Comparison of ENCODE assay signal across 8 cellular contexts in genomic region chr5:177370488-177371119, GRCh38. TPM values are rescaled to one million over a fixed set of nuclear protein-coding genes. Genes with fewer than 3 reads are reported as not detected.
DNase-seq lines count a peak whose midpoint lies in the region; ATAC-seq and TF ChIP-seq lines count a peak whose summit lies in the region.

No MANE protein-coding gene starts in this region.

- no peak overlapping the region for H3K27ac Mint-ChIP-seq in activated T-helper 2 cell treated with anti-CD3 and anti-CD28 coated beads, Interferon-gamma antibody, Interleukin-2, Interleukin-4, amounts not matched to agents 10 μg/mL and 5 μg/mL and 100 μg/mL, durations not matched to agents 14 hours and 24 hours and 36 hours

- TF ChIP-seq POLR2A in GM18505 (IDR thresholded peaks at IDR 0.05; ENCODE audit: borderline replicate concordance, extremely low read depth, insufficient read depth, insufficient read length), result no peak

- no peaks in the 10 kb centered on the region for H3K9me3 ChIP-seq in neutrophil

- peaks cover 25 to 54% of the 10 kb centered on the region in 2 experiments for H3K4me1 ChIP-seq in neutrophil (ENCODE audit: control insufficient read depth in 1 of 2, insufficient read depth in 1 of 2, low read depth in 1 of 2, low read length in 1 of 2)

- H3K4me3 ChIP-seq in fibroblast of villous mesenchyme (ENCODE audit: low read depth, low read length), result peak overlapping the region; percentile 67
- H3K4me3 ChIP-seq in neutrophil (ENCODE audit: low read depth in 1 of 2, low read length in 1 of 2), result peak overlapping the region in 1 of 2 experiments; percentile 59

- H3K9me3 Mint-ChIP-seq in activated T-helper 2 cell treated with anti-CD3 and anti-CD28 coated beads, Interferon-gamma antibody, Interleukin-2, Interleukin-4, amounts not matched to agents 10 μg/mL and 5 μg/mL and 100 μg/mL, durations not matched to agents 14 hours and 24 hours and 36 hours, result no peaks in the 10 kb centered on the region

- peaks cover 38% of the 10 kb centered on the region for H3K36me3 Mint-ChIP-seq in activated T-helper 2 cell treated with anti-CD3 and anti-CD28 coated beads, Interferon-gamma antibody, Interleukin-2, Interleukin-4, amounts not matched to agents 10 μg/mL and 5 μg/mL and 100 μg/mL, durations not matched to agents 14 hours and 24 hours and 36 hours (ENCODE audit: low read depth)

- peak overlapping the region; percentile 81 for H3K27ac ChIP-seq in neutrophil

- H3K4me3 Mint-ChIP-seq in activated T-helper 2 cell treated with anti-CD3 and anti-CD28 coated beads, Interferon-gamma antibody, Interleukin-2, Interleukin-4, amounts not matched to agents 10 μg/mL and 5 μg/mL and 100 μg/mL, durations not matched to agents 14 hours and 24 hours and 36 hours (ENCODE audit: low read depth), result peak overlapping the region; percentile 69

- peaks cover 96% of the 10 kb centered on the region for H3K36me3 ChIP-seq in neutrophil

- intact Hi-C loops in activated T-helper 2 cell treated with anti-CD3 and anti-CD28 coated beads, Interferon-gamma antibody, Interleukin-2, Interleukin-4, amounts not matched to agents 10 μg/mL and 5 μg/mL and 100 μg/mL, durations not matched to agents 14 hours and 24 hours and 36 hours (cut with micrococcal nuclease), result no loop called here

- ATAC-seq in HG02973 (IDR thresholded peaks at IDR 0.05; ENCODE audit: unreplicated experiment), result peak; percentile 46
- ATAC-seq in GM18505 (IDR thresholded peaks at IDR 0.05; ENCODE audit: unreplicated experiment), result no peak

- H3K27me3 Mint-ChIP-seq in activated T-helper 2 cell treated with anti-CD3 and anti-CD28 coated beads, Interferon-gamma antibody, Interleukin-2, Interleukin-4, amounts not matched to agents 10 μg/mL and 5 μg/mL and 100 μg/mL, durations not matched to agents 14 hours and 24 hours and 36 hours (ENCODE audit: low read depth), result no peaks in the 10 kb centered on the region

- TF ChIP-seq CTCF in fibroblast of villous mesenchyme (IDR thresholded peaks at IDR 0.05; ENCODE audit: insufficient read depth, low read depth, low read length) (peak; percentile 65), neutrophil (IDR thresholded peaks at IDR 0.05) (peak; percentile 80)

- H3K27me3 ChIP-seq in neutrophil, result no peaks in the 10 kb centered on the region

- peaks cover 35% of the 10 kb centered on the region for H3K4me1 Mint-ChIP-seq in activated T-helper 2 cell treated with anti-CD3 and anti-CD28 coated beads, Interferon-gamma antibody, Interleukin-2, Interleukin-4, amounts not matched to agents 10 μg/mL and 5 μg/mL and 100 μg/mL, durations not matched to agents 14 hours and 24 hours and 36 hours (ENCODE audit: low read depth)

- DNase-seq in ELF-1 (ENCODE audit: low read depth, low spot score) (peak; percentile 98), NCI-H526 treated with DMSO at 0.1 percent for 48 hours (lab: John Stamatoyannopoulos, UW) (peak; percentile 48), fibroblast of villous mesenchyme (ENCODE audit: low read depth) (peak; percentile 92), D341Med (ENCODE audit: low spot score) (no peak)
- DNase-seq in activated T-helper 2 cell treated with anti-CD3 and anti-CD28 coated beads, Interferon-gamma antibody, Interleukin-2, Interleukin-4, amounts not matched to agents 10 μg/mL and 5 μg/mL and 100 μg/mL, durations not matched to agents 14 hours and 24 hours and 36 hours (ENCODE audit: low spot score), result peak; percentile 56

RNA-seq across cellular contexts. Expression of gene RGS14, which starts 12.9 kb away (rescaled TPM):
- 36.2 and 40.5 TPM in 2 replicates for total RNA-seq in activated T-helper 2 cell treated with anti-CD3 and anti-CD28 coated beads, Interferon-gamma antibody, Interleukin-2, Interleukin-4, amounts not matched to agents 10 μg/mL and 5 μg/mL and 100 μg/mL, durations not matched to agents 14 hours and 24 hours and 36 hours
- total RNA-seq in fibroblast of villous mesenchyme, result 3.5 TPM in 2 replicates

RNA-seq across cellular contexts. Expression of gene SLC34A1, which starts 13.6 kb away (rescaled TPM):
- total RNA-seq in activated T-helper 2 cell treated with anti-CD3 and anti-CD28 coated beads, Interferon-gamma antibody, Interleukin-2, Interleukin-4, amounts not matched to agents 10 μg/mL and 5 μg/mL and 100 μg/mL, durations not matched to agents 14 hours and 24 hours and 36 hours, result not detected in 2 replicates
- total RNA-seq in fibroblast of villous mesenchyme, result not detected in 2 replicates

RNA-seq across cellular contexts. Expression of gene LMAN2, which starts 19.1 kb away (rescaled TPM):
- 130 and 137 TPM in 2 replicates for total RNA-seq in activated T-helper 2 cell treated with anti-CD3 and anti-CD28 coated beads, Interferon-gamma antibody, Interleukin-2, Interleukin-4, amounts not matched to agents 10 μg/mL and 5 μg/mL and 100 μg/mL, durations not matched to agents 14 hours and 24 hours and 36 hours
- 284 and 355 TPM in 2 replicates for total RNA-seq in fibroblast of villous mesenchyme

RNA-seq across cellular contexts. Expression of gene PFN3, which starts 29.9 kb away (rescaled TPM):
- total RNA-seq in activated T-helper 2 cell treated with anti-CD3 and anti-CD28 coated beads, Interferon-gamma antibody, Interleukin-2, Interleukin-4, amounts not matched to agents 10 μg/mL and 5 μg/mL and 100 μg/mL, durations not matched to agents 14 hours and 24 hours and 36 hours, result not detected in 2 replicates
- not detected in 2 replicates for total RNA-seq in fibroblast of villous mesenchyme

RNA-seq across cellular contexts. Expression of gene F12, which starts 38.8 kb away (rescaled TPM):
- 3.5 and 5.8 TPM in 2 replicates for total RNA-seq in activated T-helper 2 cell treated with anti-CD3 and anti-CD28 coated beads, Interferon-gamma antibody, Interleukin-2, Interleukin-4, amounts not matched to agents 10 μg/mL and 5 μg/mL and 100 μg/mL, durations not matched to agents 14 hours and 24 hours and 36 hours
- 0.43 and 0.64 TPM in 2 replicates for total RNA-seq in fibroblast of villous mesenchyme
